ENCODE assay signal across 12 cellular contexts in the genomic region with DNA sequence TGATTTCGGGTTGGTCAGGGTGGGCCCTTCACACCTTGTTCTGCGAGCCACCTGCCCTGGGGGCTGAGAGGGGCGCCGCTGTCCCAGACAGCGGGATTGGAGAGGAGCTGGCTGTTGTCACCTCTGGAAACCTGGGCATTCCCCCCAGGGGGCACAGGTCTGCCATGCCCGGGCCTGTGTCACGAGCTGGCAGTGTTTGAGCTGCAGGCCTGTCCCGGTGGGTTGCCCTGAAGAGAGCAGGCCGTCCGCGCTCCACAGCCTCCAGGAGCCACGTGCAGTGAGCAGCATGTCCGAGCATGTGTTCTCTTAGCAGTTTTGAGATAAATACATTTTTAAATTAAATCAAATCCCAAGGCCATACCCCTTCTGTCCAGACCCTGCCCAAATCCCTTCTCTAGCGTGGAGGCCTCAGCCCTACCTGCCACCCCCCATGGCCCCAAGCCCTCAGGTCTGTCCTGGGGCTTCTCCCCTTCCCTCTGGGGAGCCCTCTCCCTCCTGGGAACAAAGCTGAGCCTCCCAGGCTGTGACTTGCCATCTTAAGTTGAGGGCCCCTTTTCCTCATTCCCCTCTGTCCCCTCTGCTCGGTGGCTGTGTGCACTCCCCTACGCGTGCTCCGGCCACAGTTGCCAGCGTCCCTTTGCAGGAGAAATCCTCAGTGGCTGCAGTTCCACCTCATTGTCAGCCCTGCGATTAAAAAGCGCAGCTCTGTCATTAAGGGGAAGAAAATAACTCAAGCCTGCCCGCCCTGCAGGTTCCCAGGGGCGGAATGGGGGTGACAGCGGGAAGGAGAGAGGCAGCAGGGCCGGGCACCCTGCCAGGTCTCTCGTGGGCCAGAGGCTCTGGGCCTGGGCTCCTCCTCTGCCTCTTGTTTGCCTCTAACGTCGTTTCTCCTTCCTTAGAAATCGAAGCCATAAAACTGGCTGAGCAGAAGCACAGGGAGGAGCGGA. TPM values are rescaled to one million over a fixed set of nuclear protein-coding genes. Genes with fewer than 3 reads are reported as not detected.
DNase-seq lines count a peak whose midpoint lies in the region; FAIRE-seq and TF ChIP-seq lines count a peak whose summit lies in the region.
"Had no signal": no experiment of that assay in that cellular context is flagged by ENCODE, and none has a peak within 500 bp of the region (broad histone marks: within the 10 kb centered on the region; RNA-seq: fewer than 3 reads in every experiment).

No MANE protein-coding gene starts in this region.

- H3K9me3 ChIP-seq in Loucy (ENCODE audit: insufficient read depth, low read depth, low read length) (no peaks in the 10 kb centered on the region), kidney (ENCODE audit: control insufficient read depth in 1 of 2, low read length in 2 of 2) (no peaks in the 10 kb centered on the region), stomach (no peaks in the 10 kb centered on the region)

- H3F3A ChIP-seq in Loucy (ENCODE audit: low read depth), result peaks cover 8% of the 10 kb centered on the region

- H3K36me3 Mint-ChIP-seq in brain, result peaks cover 54% of the 10 kb centered on the region

- H3K27ac ChIP-seq in kidney (ENCODE audit: low read depth in 2 of 2, low read length in 2 of 2) (no peak overlapping the region), stomach (peak overlapping the region in 3 of 5 donors; percentile 41 to 81 (median 76))

- peak overlapping the region; percentile 90 for H3K4me2 ChIP-seq in Loucy (ENCODE audit: low read depth, low read length, poor library complexity, severe bottlenecking)

- H3K9ac ChIP-seq in Loucy (ENCODE audit: low read depth, low read length, poor library complexity, severe bottlenecking), result peak overlapping the region; percentile 85
- H3K9ac ChIP-seq in kidney (ENCODE audit: low read length in 2 of 2), result no peak overlapping the region

- no peaks in the 10 kb centered on the region for H3K9me2 ChIP-seq in Loucy (replicated peaks; ENCODE audit: low read depth, low read length)

- H3K4me1 Mint-ChIP-seq in brain, result peaks cover 44% of the 10 kb centered on the region

- peaks cover 51% of the 10 kb centered on the region; the same call in 1 of the 2 replicates for H3K79me2 ChIP-seq in Loucy (ENCODE audit: insufficient read depth, low read length)

- no peak overlapping the region for H2AFZ ChIP-seq in Loucy (ENCODE audit: low read length)

- peak overlapping the region in 3 of 5 experiments; percentile 25 to 62 (median 60) for H3K4me3 Mint-ChIP-seq in brain

- no peaks in the 10 kb centered on the region for H4K20me1 ChIP-seq in Loucy (ENCODE audit: insufficient read depth, low read length, poor library complexity, severe bottlenecking)

- TF ChIP-seq POLR2A in stomach (IDR thresholded peaks at IDR 0.05), result no peak

- peaks cover 0 to 5% (median 3%) of the 10 kb centered on the region in 5 experiments for H3K9me3 Mint-ChIP-seq in brain

- no peak overlapping the region for H3K4me3 ChIP-seq in Loucy (ENCODE audit: low read length, poor library complexity, severe bottlenecking)
- H3K4me3 ChIP-seq in kidney (ENCODE audit: low read length in 2 of 2), result no peak overlapping the region
- peak overlapping the region in 3 of 4 donors; percentile 7 to 27 (median 24) for H3K4me3 ChIP-seq in stomach

- no peak for FAIRE-seq in kidney (lab: Jason Lieb, UNC)

- H3K36me3 ChIP-seq in Loucy (ENCODE audit: insufficient read depth, low read length) (peaks cover 14% of the 10 kb centered on the region; the same call in 1 of the 2 replicates), kidney (ENCODE audit: control insufficient read depth in 1 of 2, insufficient read depth in 2 of 2, low read length in 2 of 2) (peaks cover 0 to 11% of the 10 kb centered on the region in 2 donors), stomach (peaks cover 12 to 55% (median 41%) of the 10 kb centered on the region in 4 donors)

- 58 to 73% (median 72%) methylated on average over 27 to 30 of the region's 30 CpGs for WGBS in stomach, 5 donors

- DNase-seq in kidney (peak; percentile 89), stomach (no peak), NCI-H187 treated with DMSO at 0.1 percent for 48 hours (lab: John Stamatoyannopoulos, UW) (no peak), cortex of kidney (lab: John Stamatoyannopoulos, UW) (no peak), glomerular visceral epithelial cell (ENCODE audit: extremely low spot score) (no peak), DMS153 treated with DMSO at 0.1 percent for 48 hours (lab: John Stamatoyannopoulos, UW; ENCODE audit: unreplicated experiment) (no peak)
- DNase-seq: DMS153, foreskin melanocyte, HCEC 1CT, NCI-H226 had no signal

- H3K4me1 ChIP-seq in Loucy (ENCODE audit: insufficient read depth, low read length, poor library complexity, severe bottlenecking), result peaks cover 64% of the 10 kb centered on the region
- peaks cover 3 to 25% of the 10 kb centered on the region in 2 donors for H3K4me1 ChIP-seq in kidney (ENCODE audit: control insufficient read depth in 1 of 2, insufficient read depth in 1 of 2, low read depth in 1 of 2, low read length in 2 of 2)
- peaks cover 20 to 77% (median 53%) of the 10 kb centered on the region in 4 donors for H3K4me1 ChIP-seq in stomach

- H3K27ac Mint-ChIP-seq in brain, result peak overlapping the region; percentile 88 to 97 (median 95)

- no peak for TF ChIP-seq EP300 in stomach (IDR thresholded peaks at IDR 0.05)

- intact Hi-C loops in kidney (cut with DNase I) (no loop called here), stomach (cut with DNase I; ENCODE audit: low total_unique reads) (no loop called here)

- H3K27me3 Mint-ChIP-seq in brain, result peaks cover 4% of the 10 kb centered on the region

- no peaks in the 10 kb centered on the region for H3K27me3 ChIP-seq in Loucy (ENCODE audit: insufficient read depth, low read length, poor library complexity, severe bottlenecking)
- H3K27me3 ChIP-seq in stomach, result no peaks in the 10 kb centered on the region

- TF ChIP-seq CTCF in Loucy (conservative IDR thresholded peaks at IDR 0.05; ENCODE audit: low read length) (no peak), brain (conservative IDR thresholded peaks at IDR 0.05) (no peak), kidney (IDR thresholded peaks at IDR 0.05; ENCODE audit: borderline replicate concordance, extremely low read depth, insufficient read depth) (no peak), stomach (IDR thresholded peaks at IDR 0.05) (no peak)

RNA-seq across cellular contexts. Expression of a gene that starts 26.6 kb away (rescaled TPM):
- polyA plus RNA-seq in brain (ENCODE audit: insufficient read depth, low read depth, low replicate concordance) (33.7 TPM), kidney (ENCODE audit: insufficient read depth, low read depth, low replicate concordance) (35.1 TPM), stomach (10 to 100 TPM; 19.9 to 37.0 (median 24.4) TPM)
- total RNA-seq in kidney (27.1 TPM), stomach (10 to 100 TPM in 3 of 5 donors, 1 to 10 TPM in 2; 5.4 to 83.4 (median 13.4) TPM)

RNA-seq across cellular contexts. Expression of a gene that starts 45.7 kb away (rescaled TPM):
- polyA plus RNA-seq in brain (ENCODE audit: insufficient read depth, low read depth, low replicate concordance) (11.3 TPM), kidney (ENCODE audit: insufficient read depth, low read depth, low replicate concordance) (9.5 TPM), stomach (10 to 100 TPM in 2 of 3 donors, 1 to 10 TPM in 1; 6.7 to 25.3 (median 24.1) TPM)
- total RNA-seq in kidney (111 TPM), stomach (10 to 100 TPM in 3 of 5 donors, 1 to 10 TPM in 2; 3.5 to 72.2 (median 14.2) TPM)

Comparison
In these comparisons a context has a peak if more than half of its experiments do, and no peak if none do; other contexts are left out.
1. H3K4me3 ChIP-seq: peak in stomach (3 of 4); none in Loucy (single experiment) and kidney (0 of 2).
2. H3K27ac ChIP-seq: peak in stomach (3 of 5); none in kidney (0 of 2).